8 cellular contexts compared by ENCODE assay signal in the genomic region with DNA sequence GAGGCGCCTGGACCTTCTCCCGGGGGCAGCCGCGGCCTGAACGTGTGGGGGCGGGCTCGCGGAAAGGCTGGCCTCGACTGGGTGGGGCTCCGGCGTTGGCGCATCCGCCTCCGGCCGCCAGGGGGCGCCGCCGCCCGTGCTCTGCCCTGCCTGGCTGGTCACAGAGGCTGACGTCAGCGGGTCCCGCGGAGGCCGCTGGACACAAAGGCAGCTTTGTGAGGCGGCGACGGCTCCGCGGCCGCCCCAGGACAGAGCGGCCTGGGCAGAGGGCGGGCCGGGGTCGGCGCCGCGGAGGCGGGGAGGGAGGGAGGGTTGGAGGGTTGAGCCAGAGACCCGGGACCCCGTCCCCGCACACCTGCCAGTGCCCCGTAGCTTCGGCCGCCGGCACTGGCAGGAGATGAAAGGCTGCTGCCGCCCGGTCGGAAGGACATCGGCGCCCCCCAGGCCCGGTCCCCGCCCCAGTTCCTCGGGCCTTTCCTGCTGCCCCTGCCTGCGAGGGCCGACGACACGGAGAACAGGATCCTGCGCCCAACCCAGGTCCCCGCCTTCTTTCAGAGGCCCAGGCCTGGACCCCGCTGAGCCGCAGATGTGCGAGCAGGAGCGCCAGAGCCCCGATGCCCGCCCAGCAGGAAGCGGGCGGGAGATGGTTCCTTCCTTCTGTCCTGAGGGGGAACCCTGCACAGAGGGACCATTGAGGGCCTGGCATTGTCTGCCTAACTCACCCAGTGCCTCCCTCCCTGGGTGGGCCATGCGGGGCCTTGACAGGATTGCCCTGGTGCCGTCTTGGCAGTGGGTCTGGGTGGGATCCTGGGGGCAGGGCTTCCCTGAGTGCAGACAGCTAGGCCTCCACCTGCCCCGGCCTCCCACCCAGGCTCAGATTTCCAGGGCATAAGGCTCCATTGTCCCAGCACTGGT. TPM values are rescaled to one million over a fixed set of nuclear protein-coding genes. Genes with fewer than 3 reads are reported as not detected.
DNase-seq lines count a peak whose midpoint lies in the region; ATAC-seq and TF ChIP-seq lines count a peak whose summit lies in the region.

No MANE protein-coding gene starts in this region.

- peaks cover 13% of the 10 kb centered on the region for H3K4me1 ChIP-seq in Loucy (ENCODE audit: insufficient read depth, low read length, poor library complexity, severe bottlenecking)
- peaks cover 0 to 65% (median 47%) of the 10 kb centered on the region in 12 donors for H3K4me1 ChIP-seq in heart left ventricle
- peaks cover 71 to 85% (median 79%) of the 10 kb centered on the region in 4 donors for H3K4me1 ChIP-seq in upper lobe of left lung

- H3K36me3 ChIP-seq in Loucy (ENCODE audit: insufficient read depth, low read length) = peaks cover 40% of the 10 kb centered on the region; the same call in 1 of the 2 replicates
- peaks cover 0 to 45% (median 37%) of the 10 kb centered on the region in 9 donors for H3K36me3 ChIP-seq in heart left ventricle
- peaks cover 16 to 41% (median 35%) of the 10 kb centered on the region in 4 donors for H3K36me3 ChIP-seq in upper lobe of left lung

- H3K27me3 ChIP-seq in Loucy (ENCODE audit: insufficient read depth, low read length, poor library complexity, severe bottlenecking) = no peaks in the 10 kb centered on the region
- no peaks in the 10 kb centered on the region for H3K27me3 ChIP-seq in heart left ventricle
- H3K27me3 ChIP-seq in upper lobe of left lung = no peaks in the 10 kb centered on the region

- peak overlapping the region; percentile 90 for H3K4me3 ChIP-seq in Loucy (ENCODE audit: low read length, poor library complexity, severe bottlenecking)
- H3K4me3 ChIP-seq in heart left ventricle = peak overlapping the region; percentile 50 to 79 (median 72)
- peak overlapping the region in 3 of 4 donors; percentile 46 to 60 (median 56) for H3K4me3 ChIP-seq in upper lobe of left lung

- peaks cover 9% of the 10 kb centered on the region for H4K20me1 ChIP-seq in Loucy (ENCODE audit: insufficient read depth, low read length, poor library complexity, severe bottlenecking)

- H3F3A ChIP-seq in Loucy (ENCODE audit: low read depth) = peaks cover 4% of the 10 kb centered on the region; the same call in 1 of the 2 replicates

- peak in 1 of 4 donors; percentile 61 for TF ChIP-seq EP300 in upper lobe of left lung (IDR thresholded peaks at IDR 0.05)

- intact Hi-C loops in heart left ventricle (cut with DNase I) (loop anchor here in 2 of 10 donors (1.0 to 5.0 kb wide), 2 partner anchors 13 to 62 kb away; partner anchors contain the start of gene HYAL2 (in 1 of the 2)), posterior vena cava (cut with DNase I) (no loop called here)

- peak; percentile 79 for DNase-seq in GM04504 (ENCODE audit: low read depth)
- peak; percentile 51 to 82 for DNase-seq in SW 1271 (lab: John Stamatoyannopoulos, UW)
- peak; percentile 95 to 97 (median 96) for DNase-seq in heart left ventricle
- peak; percentile 98 for DNase-seq in posterior vena cava (ENCODE audit: low spot score)
- DNase-seq in upper lobe of left lung = peak; percentile 97 to 99

- H3K9me3 ChIP-seq in Loucy (ENCODE audit: insufficient read depth, low read depth, low read length) (no peaks in the 10 kb centered on the region), heart left ventricle (peaks cover 0 to 6% (median 0%) of the 10 kb centered on the region in 12 donors), upper lobe of left lung (peaks cover 0 to 7% (median 0%) of the 10 kb centered on the region in 4 donors)

- peaks cover 12% of the 10 kb centered on the region; the same call in 1 of the 2 replicates for H3K79me2 ChIP-seq in Loucy (ENCODE audit: insufficient read depth, low read length)

- peak; percentile 80 for ATAC-seq in GM21825 (IDR thresholded peaks at IDR 0.05; ENCODE audit: unreplicated experiment)
- peak; percentile 56 to 89 (median 80) for ATAC-seq in heart left ventricle
- ATAC-seq in upper lobe of left lung (ENCODE audit: low FRiP score in 2 of 2) = peak; percentile 89 to 94

- TF ChIP-seq POLR2A in heart left ventricle (IDR thresholded peaks at IDR 0.05) = peak in 1 of 2 donors; percentile 71
- TF ChIP-seq POLR2A in upper lobe of left lung (IDR thresholded peaks at IDR 0.05) = peak in 2 of 4 donors; percentile 41 to 73

- peak overlapping the region; percentile 80 for H3K27ac ChIP-seq in adipose tissue (ENCODE audit: low read depth, low read length)
- H3K27ac ChIP-seq in heart left ventricle = peak overlapping the region; percentile 88 to 100 (median 100)
- peak overlapping the region; percentile 94 to 98 (median 96) for H3K27ac ChIP-seq in upper lobe of left lung

- peak overlapping the region; percentile 93 for H3K4me2 ChIP-seq in Loucy (ENCODE audit: low read depth, low read length, poor library complexity, severe bottlenecking)

- TF ChIP-seq CTCF in Loucy (conservative IDR thresholded peaks at IDR 0.05; ENCODE audit: low read length) (peak; percentile 79), heart left ventricle (IDR thresholded peaks at IDR 0.05) (peak; percentile 95 to 99 (median 98)), upper lobe of left lung (IDR thresholded peaks at IDR 0.05) (peak; percentile 97 to 100 (median 100))

- no peaks in the 10 kb centered on the region for H3K9me2 ChIP-seq in Loucy (replicated peaks; ENCODE audit: low read depth, low read length)

- WGBS in adipose tissue, 3 donors = 1% methylated on average over 48 to 70 of the region's 70 CpGs
- WGBS in heart left ventricle, 4 donors = 0 to 1% (median 0%) methylated on average over 4 to 70 of the region's 70 CpGs
- WGBS in upper lobe of left lung, 2 donors = 5 to 15% methylated on average over 10 to 25 of the region's 70 CpGs

- H3K9ac ChIP-seq in Loucy (ENCODE audit: low read depth, low read length, poor library complexity, severe bottlenecking) = peak overlapping the region; percentile 86

- peak overlapping the region; percentile 74 for H2AFZ ChIP-seq in Loucy (ENCODE audit: low read length)

RNA-seq across cellular contexts. Expression of gene SEMA3B, which starts 8.7 kb away (rescaled TPM):
- polyA plus RNA-seq in adipose tissue (10 to 100 TPM; 17.9 to 29.2 (median 21.1) TPM), heart left ventricle (10 to 100 TPM; 21.1 to 37.5 TPM)
- total RNA-seq in heart left ventricle (10 to 100 TPM; 12.9 to 60.1 (median 17.8) TPM), posterior vena cava (10 to 100 TPM; 18.6 to 39.7 TPM), upper lobe of left lung (100 to 1,000 TPM in 5 of 6 donors, 10 to 100 TPM in 1; 98.3 to 242 (median 122) TPM)

RNA-seq across cellular contexts. Expression of gene LSMEM2, which starts 18.6 kb away (rescaled TPM):
- under 1 TPM in 2 of 3 donors, not detected in 1; 0.15 TPM for polyA plus RNA-seq in adipose tissue
- total RNA-seq in heart left ventricle = 10 to 100 TPM in 8 of 9 donors, 1 to 10 TPM in 1; 8.8 to 68.3 (median 31.5) TPM
- 10 to 100 TPM in 1 of 2 donors, 1 to 10 TPM in 1; 1.3 to 29.7 TPM for polyA plus RNA-seq in heart left ventricle
- under 1 TPM in 1 of 2 donors, not detected in 1; 0.37 TPM for total RNA-seq in posterior vena cava
- under 1 TPM in 2 of 6 donors, not detected in 4; 0.14 to 0.59 TPM for total RNA-seq in upper lobe of left lung

RNA-seq across cellular contexts. Expression of gene GNAI2, which starts 24.3 kb away (rescaled TPM):
- polyA plus RNA-seq in adipose tissue (100 to 1,000 TPM in 2 of 3 donors, 10 to 100 TPM in 1; 53.4 to 242 (median 211) TPM), heart left ventricle (100 to 1,000 TPM in 1 of 2 donors, 10 to 100 TPM in 1; 93.2 to 180 TPM)
- total RNA-seq in heart left ventricle (100 to 1,000 TPM; 106 to 365 (median 140) TPM), posterior vena cava (100 to 1,000 TPM; 261 to 265 TPM), upper lobe of left lung (100 to 1,000 TPM; 191 to 440 (median 295) TPM)

RNA-seq across cellular contexts. Expression of gene IFRD2, which starts 31.9 kb away (rescaled TPM):
- polyA plus RNA-seq in adipose tissue (100 to 1,000 TPM in 1 of 3 donors, 10 to 100 TPM in 2; 54.3 to 114 (median 77.3) TPM), heart left ventricle (100 to 1,000 TPM in 1 of 2 donors, 10 to 100 TPM in 1; 80.5 to 106 TPM)
- total RNA-seq in heart left ventricle (10 to 100 TPM; 47.5 to 94.9 (median 61.4) TPM), posterior vena cava (10 to 100 TPM; 47.3 to 53.3 TPM), upper lobe of left lung (100 to 1,000 TPM in 2 of 6 donors, 10 to 100 TPM in 4; 45.4 to 126 (median 77.5) TPM)

RNA-seq across cellular contexts. Expression of gene HYAL3, which starts 38.9 kb away (rescaled TPM):
- polyA plus RNA-seq in adipose tissue (1 to 10 TPM; 1.7 to 4.0 (median 2.5) TPM), heart left ventricle (1 to 10 TPM; 2.1 to 3.1 TPM)
- total RNA-seq in heart left ventricle (1 to 10 TPM; 1.0 to 3.2 (median 1.6) TPM), posterior vena cava (1 to 10 TPM; 2.5 to 3.9 TPM), upper lobe of left lung (1 to 10 TPM in 5 of 6 donors, under 1 TPM in 1; 0.33 to 5.7 (median 3.1) TPM)

Comparison
In these comparisons a context has a peak if more than half of its experiments do, and no peak if none do; other contexts are left out.
1. Peak in every context shown above with its lines: DNase-seq, ATAC-seq, H3K4me3 ChIP-seq and H3K27ac ChIP-seq.
2. RNA of gene LSMEM2, which starts 18.6 kb away (total RNA-seq): 8.8 to 68.3 TPM in heart left ventricle; 0.37 TPM in posterior vena cava and 0.14 to 0.59 TPM in upper lobe of left lung; every median in the first group is over 4 times any median in the second.